ENCODE assay signal across 1 cellular context in genomic region chr3:129992781-129993180, GRCh38.
TF ChIP-seq lines count a peak whose summit lies in the region.

No MANE protein-coding gene starts in this region.

TF ChIP-seq in H1, 55 proteins besides CTCF, POLR2A, EP300 and RAD21 (continued from another document):
- TF ChIP-seq CHD7 (IDR thresholded peaks at IDR 0.05; ENCODE audit: insufficient replicate concordance, low read length) (no peak), KDM1A (IDR thresholded peaks at IDR 0.05; ENCODE audit: borderline replicate concordance, low read length) (no peak), POU5F1 (IDR thresholded peaks at IDR 0.05; ENCODE audit: low read depth, low read length) (no peak), SUZ12 (IDR thresholded peaks at IDR 0.05; ENCODE audit: low read length) (no peak), EZH2 (IDR thresholded peaks at IDR 0.05; ENCODE audit: low read depth, low read length, severe bottlenecking) (no peak), USF2 (IDR thresholded peaks at IDR 0.05; ENCODE audit: low read length) (no peak), NANOG (IDR thresholded peaks at IDR 0.05; ENCODE audit: insufficient read depth, low read depth, low read length, poor library complexity, severe bottlenecking) (no peak), BACH1 (IDR thresholded peaks at IDR 0.05; ENCODE audit: low read length) (no peak)
